ENCODE assay signal across 21 cellular contexts in genomic region chr6:6193221-6193745, GRCh38.
"Had no signal": no experiment of that assay in that cellular context is flagged by ENCODE, and none has a peak within 500 bp of the region (broad histone marks: within the 10 kb centered on the region; RNA-seq: fewer than 3 reads in every experiment).

No MANE protein-coding gene starts in this region.

- H2AFZ ChIP-seq: PC-9 had no signal

- H3K27ac ChIP-seq: PC-9, SK-N-MC, VCaP had no signal

- H3K4me3 ChIP-seq: PC-9, SK-N-MC had no signal

- DNase-seq: activated CD4-positive, alpha-beta memory T cell treated with anti-CD3 and anti-CD28 coated beads for 36 hours; activated CD4-positive, alpha-beta T cell treated with anti-CD3 and anti-CD28 coated beads, Interleukin-2, amount 10 ng/mL, durations not matched to agents 7 days and 5 days; activated CD4-positive, CD25-positive, alpha-beta regulatory T cell; activated CD8-positive, alpha-beta memory T cell treated with anti-CD3 and anti-CD28 coated beads for 24 hours; activated gamma-delta T cell; activated naive CD4-positive, alpha-beta T cell treated with anti-CD3 and anti-CD28 coated beads for 36 hours; activated T-cell treated with anti-CD3 and anti-CD28 coated beads, Interleukin-2, amount 50 U/mL, for 4 hours; KBM-7; NCI-H1105; NCI-H1436; NCI-H1694 treated with DMSO at 0.1 percent for 48 hours; NCI-H2029 treated with DMSO at 0.1 percent for 48 hours; NCI-H510A treated with DMSO at 0.1 percent for 48 hours; NCI-H69; PC-9; SIG-M5; T-cell; T-helper 2 cell; T1000 had no signal

- H3K4me2 ChIP-seq: PC-9 had no signal
